ENCODE assay signal across 1 cellular context in the genomic region with DNA sequence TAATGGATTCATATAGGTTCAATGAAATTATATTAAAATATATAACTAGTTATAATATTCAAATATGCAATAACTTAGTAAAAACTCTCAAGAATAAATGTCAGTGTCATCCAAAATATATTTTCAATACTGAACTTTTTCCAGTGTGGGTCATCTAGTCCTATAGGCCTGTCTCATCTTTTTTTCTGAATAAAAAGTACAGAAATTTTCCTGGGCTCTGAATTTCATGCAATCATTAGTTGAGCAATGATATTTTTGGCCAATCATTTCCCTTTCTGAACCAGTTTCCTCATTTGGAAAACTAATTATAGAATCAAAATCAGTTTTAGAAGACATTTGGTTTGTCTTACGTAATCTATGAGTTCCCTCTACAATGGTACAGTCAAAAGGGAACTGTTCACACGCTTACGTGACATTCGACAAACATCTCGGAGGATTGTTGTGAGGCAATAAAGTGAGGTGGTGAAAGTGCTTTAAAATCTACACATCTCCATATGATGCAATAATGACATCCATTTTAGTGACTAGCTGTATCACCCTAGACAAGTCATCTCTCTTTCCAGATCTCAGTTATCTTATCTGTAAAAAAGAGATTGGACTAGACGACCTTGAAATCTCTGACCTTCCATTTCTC.
TF ChIP-seq lines count a peak whose summit lies in the region.

No MANE protein-coding gene starts in this region.

TF ChIP-seq in WTC11, 78 proteins besides CTCF, POLR2A, EP300 and RAD21 (continued from another document):
- TF ChIP-seq, protein P1, sequence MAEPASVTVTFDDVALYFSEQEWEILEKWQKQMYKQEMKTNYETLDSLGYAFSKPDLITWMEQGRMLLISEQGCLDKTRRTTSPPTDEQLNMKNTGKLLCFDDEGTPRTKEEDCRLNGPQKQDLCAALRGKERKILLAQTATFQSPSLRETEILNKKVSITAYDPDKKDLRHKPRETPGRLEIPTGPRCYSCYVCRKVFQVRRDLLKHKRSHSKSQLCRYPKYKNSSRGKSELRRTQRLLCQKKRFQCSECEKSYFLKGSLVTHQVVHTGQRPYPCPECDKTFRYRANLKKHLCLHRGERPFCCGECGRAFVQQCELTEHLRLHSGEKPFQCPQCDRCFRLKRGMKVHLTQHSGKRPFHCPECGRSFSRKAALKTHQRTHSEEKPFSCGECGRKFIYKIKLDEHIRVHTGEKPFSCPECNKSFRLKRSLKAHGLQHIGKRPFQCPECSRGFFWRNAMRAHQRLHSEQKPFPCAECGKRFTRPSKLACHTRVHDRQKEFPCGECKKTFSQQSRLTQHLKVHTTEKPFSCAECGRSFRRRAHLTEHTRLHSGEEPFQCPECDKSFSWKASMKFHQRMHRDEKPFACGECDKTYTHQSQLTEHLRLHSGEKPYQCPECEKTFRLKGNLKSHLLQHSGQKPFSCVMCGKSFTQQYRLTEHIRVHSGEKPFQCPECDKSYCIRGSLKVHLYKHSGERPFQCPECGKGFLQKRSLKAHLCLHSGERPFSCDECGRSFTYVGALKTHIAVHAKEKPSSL (CRISPR knock-in tag; conservative IDR thresholded peaks at IDR 0.05) = no peak
- TF ChIP-seq PRRX2 (CRISPR knock-in tag; IDR thresholded peaks at IDR 0.05) (no peak), ZNF396 (CRISPR knock-in tag; IDR thresholded peaks at IDR 0.05; ENCODE audit: borderline replicate concordance) (no peak), SP1 (CRISPR knock-in tag; conservative IDR thresholded peaks at IDR 0.05) (no peak)
- TF ChIP-seq, protein P2, sequence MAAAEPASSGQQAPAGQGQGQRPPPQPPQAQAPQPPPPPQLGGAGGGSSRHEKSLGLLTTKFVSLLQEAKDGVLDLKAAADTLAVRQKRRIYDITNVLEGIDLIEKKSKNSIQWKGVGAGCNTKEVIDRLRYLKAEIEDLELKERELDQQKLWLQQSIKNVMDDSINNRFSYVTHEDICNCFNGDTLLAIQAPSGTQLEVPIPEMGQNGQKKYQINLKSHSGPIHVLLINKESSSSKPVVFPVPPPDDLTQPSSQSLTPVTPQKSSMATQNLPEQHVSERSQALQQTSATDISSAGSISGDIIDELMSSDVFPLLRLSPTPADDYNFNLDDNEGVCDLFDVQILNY (CRISPR knock-in tag; IDR thresholded peaks at IDR 0.05) = no peak
TF ChIP-seq in WTC11: peak in this region for 0.
